Comparison of ENCODE assay signal across 19 cellular contexts in the genomic region with DNA sequence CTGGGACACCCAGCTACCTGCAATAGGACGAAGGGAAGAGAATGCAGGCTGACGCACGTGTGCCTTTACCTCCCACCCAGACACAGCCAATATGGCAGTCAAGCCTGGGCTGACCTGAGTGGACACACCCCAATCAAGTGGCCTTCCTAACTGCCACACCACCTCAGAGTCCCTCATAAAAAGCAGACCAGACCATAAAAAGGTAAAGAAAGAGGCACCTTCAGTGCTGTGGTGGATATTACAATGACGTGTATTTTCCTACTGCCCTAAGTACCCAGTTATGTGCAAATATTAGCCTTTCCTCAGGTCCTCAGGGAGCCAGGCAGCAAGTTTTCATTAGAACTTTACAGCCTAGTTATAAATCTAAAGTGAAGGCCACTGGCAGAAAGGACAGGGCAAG.
A peak's percentile ranks its signal among the peaks of the same experiment; 100 is the strongest.
DNase-seq lines count a peak whose midpoint lies in the region; ATAC-seq and TF ChIP-seq lines count a peak whose summit lies in the region.
"Had no signal": no experiment of that assay in that cellular context is flagged by ENCODE, and none has a peak within 500 bp of the region (broad histone marks: within the 10 kb centered on the region; RNA-seq: fewer than 3 reads in every experiment).

No MANE protein-coding gene starts in this region.

- ATAC-seq in GM18517 (IDR thresholded peaks at IDR 0.05; ENCODE audit: unreplicated experiment) = no peak
- ATAC-seq: A549, HepG2 had no signal

- H3K27me3 Mint-ChIP-seq in glutamatergic neuron (ENCODE audit: unreplicated experiment) = peaks cover 13% of the 10 kb centered on the region
- no peaks in the 10 kb centered on the region for H3K27me3 Mint-ChIP-seq in activated naive CD4-positive, alpha-beta T cell treated with anti-CD3 and anti-CD28 coated beads, Interleukin-2, amount 10 ng/mL, durations not matched to agents 7 days and 5 days

- no peak overlapping the region for H3K4ac ChIP-seq in neuronal stem cell (ENCODE audit: low read length)

- no CpG with 5 or more reads among the region's 4 CpGs for WGBS in neuronal stem cell (ENCODE audit: extremely low coverage in 2 of 2, insufficient read length in 2 of 2, insufficient replicate concordance in 1 of 2), 2 donors

- peaks cover 0 to 7% of the 10 kb centered on the region in 2 donors for H3K4me1 ChIP-seq in neuronal stem cell (ENCODE audit: control insufficient read depth in 2 of 2, insufficient read depth in 1 of 2, low read depth in 1 of 2, low read length in 2 of 2)
- H3K4me1 ChIP-seq: A549, Caco-2, HAP-1 had no signal

- DNase-seq in DMS153 (lab: John Stamatoyannopoulos, UW) (peak; percentile 85), DMS153 treated with DMSO at 0.1 percent for 48 hours (lab: John Stamatoyannopoulos, UW; ENCODE audit: unreplicated experiment) (no peak), LNCaP clone FGC (ENCODE audit: low read depth) (peak; percentile 18), glutamatergic neuron (no peak), neuronal stem cell (ENCODE audit: low spot score) (no peak)
- DNase-seq in activated effector memory CD4-positive, alpha-beta T cell treated with Interleukin-2 at 50 U/mL for 16 hours = no peak
- no peak for DNase-seq in activated naive CD4-positive, alpha-beta T cell treated with anti-CD3 and anti-CD28 coated beads, Interleukin-2, amount 10 ng/mL, durations not matched to agents 7 days and 5 days
- DNase-seq: AML-193; Caco-2; CD4-positive, CD25-positive, alpha-beta regulatory T cell; CD8-positive, alpha-beta memory T cell; DMS79 treated with DMSO at 0.1 percent for 48 hours; GF-D8 had no signal

- H2BK15ac ChIP-seq in neuronal stem cell (ENCODE audit: low read length) = no peak overlapping the region

- no peak overlapping the region for H2BK120ac ChIP-seq in neuronal stem cell (ENCODE audit: low read depth, low read length)

- CTCF ChIA-PET in activated naive CD4-positive, alpha-beta T cell treated with anti-CD3 and anti-CD28 coated beads, Interleukin-2, amount 10 ng/mL, durations not matched to agents 7 days and 5 days (lab: Charles Lee) = no interaction called here

- no peaks in the 10 kb centered on the region for H3K36me3 Mint-ChIP-seq in glutamatergic neuron (ENCODE audit: unreplicated experiment)
- no peaks in the 10 kb centered on the region for H3K36me3 Mint-ChIP-seq in activated naive CD4-positive, alpha-beta T cell treated with anti-CD3 and anti-CD28 coated beads, Interleukin-2, amount 10 ng/mL, durations not matched to agents 7 days and 5 days
- H3K36me3 Mint-ChIP-seq: CD4-positive, CD25-positive, alpha-beta regulatory T cell; CD8-positive, alpha-beta memory T cell; IgD-negative memory B cell had no signal

- peaks cover 29% of the 10 kb centered on the region for H3K4me1 Mint-ChIP-seq in glutamatergic neuron (ENCODE audit: low read depth, unreplicated experiment)
- no peaks in the 10 kb centered on the region for H3K4me1 Mint-ChIP-seq in activated naive CD4-positive, alpha-beta T cell treated with anti-CD3 and anti-CD28 coated beads, Interleukin-2, amount 10 ng/mL, durations not matched to agents 7 days and 5 days
- H3K4me1 Mint-ChIP-seq: CD4-positive, CD25-positive, alpha-beta regulatory T cell; CD8-positive, alpha-beta memory T cell; IgD-negative memory B cell had no signal

- no peaks in the 10 kb centered on the region for H3K79me1 ChIP-seq in neuronal stem cell (ENCODE audit: low read depth, low read length)

- H2AK5ac ChIP-seq in neuronal stem cell (ENCODE audit: low read depth, low read length) = no peak overlapping the region

- no peak overlapping the region for H3K4me2 ChIP-seq in neuronal stem cell (ENCODE audit: insufficient read depth, low read length, poor library complexity, severe bottlenecking)
- H3K4me2 ChIP-seq: A549 had no signal

- no peak overlapping the region for H2BK12ac ChIP-seq in neuronal stem cell (ENCODE audit: low read length)

- no peak overlapping the region for H3K27ac ChIP-seq in neuronal stem cell (replicated peaks; ENCODE audit: low read length)
- H3K27ac ChIP-seq: 22Rv1, A549 had no signal

- no peaks in the 10 kb centered on the region for H3K27me3 ChIP-seq in neuronal stem cell (ENCODE audit: control insufficient read depth in 3 of 3, insufficient read depth in 3 of 3, low read depth in 1 of 3, low read length in 3 of 3)

- no peak overlapping the region for H3K9ac ChIP-seq in neuronal stem cell (ENCODE audit: low read depth, low read length, poor library complexity)

- no peak overlapping the region for H2BK5ac ChIP-seq in neuronal stem cell (ENCODE audit: low read length)

- no peak overlapping the region for H4K91ac ChIP-seq in neuronal stem cell (ENCODE audit: low read depth, low read length, poor library complexity)

- TF ChIP-seq CTCF in LNCaP clone FGC (IDR thresholded peaks at IDR 0.05; ENCODE audit: control insufficient read depth, extremely low read depth, insufficient read depth) (no peak), glutamatergic neuron (IDR thresholded peaks at IDR 0.05; ENCODE audit: partially characterized antibody, unreplicated experiment) (no peak)

- H3K18ac ChIP-seq in neuronal stem cell (ENCODE audit: low read length) = peak overlapping the region; percentile 29

- H3K9me3 Mint-ChIP-seq in glutamatergic neuron (ENCODE audit: unreplicated experiment) = peaks cover 1% of the 10 kb centered on the region
- H3K9me3 Mint-ChIP-seq in activated naive CD4-positive, alpha-beta T cell treated with anti-CD3 and anti-CD28 coated beads, Interleukin-2, amount 10 ng/mL, durations not matched to agents 7 days and 5 days = no peaks in the 10 kb centered on the region
- H3K9me3 Mint-ChIP-seq: CD8-positive, alpha-beta memory T cell; IgD-negative memory B cell had no signal

- H3K14ac ChIP-seq in neuronal stem cell (ENCODE audit: low read length) = no peak overlapping the region

- H4K8ac ChIP-seq in neuronal stem cell (ENCODE audit: low read depth, low read length) = no peak overlapping the region

- H3K23ac ChIP-seq in neuronal stem cell (ENCODE audit: low read depth, low read length, poor library complexity) = no peak overlapping the region

- no peak overlapping the region for H3K4me3 ChIP-seq in LNCaP clone FGC (ENCODE audit: low read depth, low read length)
- peak overlapping the region in 1 of 2 donors; percentile 19 for H3K4me3 ChIP-seq in neuronal stem cell (ENCODE audit: low read length in 2 of 2)
- H3K4me3 ChIP-seq: A549, HAP-1 had no signal

- H3K9me3 ChIP-seq in neuronal stem cell (replicated peaks in 1 of 2; ENCODE audit: control insufficient read depth in 2 of 2, insufficient read depth in 1 of 2, low read depth in 1 of 2, low read length in 2 of 2) = no peaks in the 10 kb centered on the region
- H3K9me3 ChIP-seq: A549, Caco-2, HAP-1 had no signal

- peak overlapping the region; percentile 17 for H3K27ac Mint-ChIP-seq in glutamatergic neuron (ENCODE audit: unreplicated experiment)
- H3K27ac Mint-ChIP-seq in activated naive CD4-positive, alpha-beta T cell treated with anti-CD3 and anti-CD28 coated beads, Interleukin-2, amount 10 ng/mL, durations not matched to agents 7 days and 5 days = no peak overlapping the region
- H3K27ac Mint-ChIP-seq: CD4-positive, CD25-positive, alpha-beta regulatory T cell; CD8-positive, alpha-beta memory T cell had no signal

- H3K36me3 ChIP-seq in neuronal stem cell (replicated peaks in 1 of 2; ENCODE audit: control insufficient read depth in 2 of 2, insufficient read depth in 2 of 2, low read length in 2 of 2) = no peaks in the 10 kb centered on the region
- H3K36me3 ChIP-seq: HAP-1 had no signal

- H2AFZ ChIP-seq in neuronal stem cell (ENCODE audit: low read length) = no peak overlapping the region

- no peak overlapping the region for H3K4me3 Mint-ChIP-seq in glutamatergic neuron (ENCODE audit: unreplicated experiment)
- no peak overlapping the region for H3K4me3 Mint-ChIP-seq in activated naive CD4-positive, alpha-beta T cell treated with anti-CD3 and anti-CD28 coated beads, Interleukin-2, amount 10 ng/mL, durations not matched to agents 7 days and 5 days
- H3K4me3 Mint-ChIP-seq: CD4-positive, CD25-positive, alpha-beta regulatory T cell; CD8-positive, alpha-beta memory T cell; IgD-negative memory B cell had no signal

Comparison
In these comparisons a context has a peak if more than half of its experiments do, and no peak if none do; other contexts are left out.
1. DNase-seq: peak in DMS153 (single experiment) and LNCaP clone FGC (single experiment); none in DMS153 treated with DMSO at 0.1 percent for 48 hours (single experiment), glutamatergic neuron (single experiment), neuronal stem cell (single experiment), activated effector memory CD4-positive, alpha-beta T cell treated with Interleukin-2 at 50 U/mL for 16 hours (single experiment) and activated naive CD4-positive, alpha-beta T cell treated with anti-CD3 and anti-CD28 coated beads, Interleukin-2, amount 10 ng/mL, durations not matched to agents 7 days and 5 days (single experiment).